Comparison of ENCODE assay signal across 1 cellular context in the genomic region with DNA sequence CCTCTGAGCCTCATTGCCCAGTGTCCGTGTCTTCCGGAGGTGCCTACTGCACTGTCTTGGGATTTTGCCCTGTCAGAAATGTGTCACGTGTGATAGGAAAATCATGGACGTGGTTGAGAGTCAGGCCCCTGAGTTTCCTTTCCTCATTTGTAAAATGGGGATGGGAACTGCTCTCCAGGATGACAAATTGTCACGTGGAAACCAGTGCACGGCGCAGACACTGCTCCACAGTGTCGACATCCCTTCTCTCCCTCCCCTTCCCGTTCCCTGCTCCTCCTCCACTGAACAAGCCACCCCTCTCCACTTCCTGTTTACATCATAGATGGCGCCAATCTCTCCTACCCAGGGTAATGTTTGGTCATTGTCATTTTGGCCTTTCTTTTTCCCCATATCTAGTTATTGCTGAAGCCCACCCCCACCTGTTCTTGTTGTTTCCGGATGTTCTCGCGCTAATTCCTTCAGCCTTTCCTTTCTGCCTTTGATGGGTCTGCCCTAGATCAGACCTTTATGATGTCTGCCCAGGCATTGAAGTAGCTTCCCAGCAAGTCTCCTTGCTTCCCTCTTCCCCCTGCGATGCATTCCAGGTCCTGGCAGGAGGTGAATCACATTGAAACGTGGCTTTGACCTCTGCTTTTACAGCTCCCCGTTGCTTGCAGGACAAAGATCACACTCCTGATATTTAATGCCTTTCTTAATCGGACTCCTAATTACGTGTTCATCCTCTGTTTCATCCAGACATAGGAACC.
TF ChIP-seq lines count a peak whose summit lies in the region.

No MANE protein-coding gene starts in this region.

TF ChIP-seq in SK-N-SH, 30 proteins besides CTCF, POLR2A, EP300 and RAD21 (continued from another document):
- TF ChIP-seq FOSL2 (IDR thresholded peaks at IDR 0.05; ENCODE audit: borderline replicate concordance, low read depth), result no peak
- TF ChIP-seq, protein P1, sequence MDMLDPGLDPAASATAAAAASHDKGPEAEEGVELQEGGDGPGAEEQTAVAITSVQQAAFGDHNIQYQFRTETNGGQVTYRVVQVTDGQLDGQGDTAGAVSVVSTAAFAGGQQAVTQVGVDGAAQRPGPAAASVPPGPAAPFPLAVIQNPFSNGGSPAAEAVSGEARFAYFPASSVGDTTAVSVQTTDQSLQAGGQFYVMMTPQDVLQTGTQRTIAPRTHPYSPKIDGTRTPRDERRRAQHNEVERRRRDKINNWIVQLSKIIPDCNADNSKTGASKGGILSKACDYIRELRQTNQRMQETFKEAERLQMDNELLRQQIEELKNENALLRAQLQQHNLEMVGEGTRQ (IDR thresholded peaks at IDR 0.05; ENCODE audit: borderline replicate concordance, low read depth, low read length), result no peak
